1 cellular context compared by ENCODE assay signal in genomic region chr3:44624696-44625528, GRCh38.
A peak's percentile ranks its signal among the peaks of the same experiment; 100 is the strongest.
TF ChIP-seq lines count a peak whose summit lies in the region.

Gene ZNF197, plus strand, starts transcription at chr3:44625036. Its CDS starts 4,119 bp downstream, at chr3:44629155.

TF ChIP-seq in IMR-90, 13 proteins besides CTCF, POLR2A, EP300 and RAD21:
- TF ChIP-seq ELK1 (IDR thresholded peaks at IDR 0.05; ENCODE audit: borderline replicate concordance, low read depth, low read length) (no peak), BHLHE40 (IDR thresholded peaks at IDR 0.05; ENCODE audit: low read depth, low read length) (no peak), SMC3 (IDR thresholded peaks at IDR 0.05; ENCODE audit: low read depth, low read length) (0 out of 2 replicates have a peak, but pooled peaks have one; percentile 15), CHD1 (IDR thresholded peaks at IDR 0.05; ENCODE audit: low read depth, low read length) (no peak), CEBPB (IDR thresholded peaks at IDR 0.05; ENCODE audit: low read depth, low read length) (no peak)
